ENCODE assay signal across 15 cellular contexts in genomic region chr4:146256328-146256727, GRCh38. TPM values are rescaled to one million over a fixed set of nuclear protein-coding genes. Genes with fewer than 3 reads are reported as not detected.
A peak's percentile ranks its signal among the peaks of the same experiment; 100 is the strongest.
DNase-seq lines count a peak whose midpoint lies in the region; ATAC-seq and TF ChIP-seq lines count a peak whose summit lies in the region.
"Had no signal": no experiment of that assay in that cellular context is flagged by ENCODE, and none has a peak within 500 bp of the region (broad histone marks: within the 10 kb centered on the region; RNA-seq: fewer than 3 reads in every experiment).

No MANE protein-coding gene starts in this region.

- H3K27me3 Mint-ChIP-seq in activated naive CD4-positive, alpha-beta T cell treated with anti-CD3 and anti-CD28 coated beads for 36 hours (ENCODE audit: low read depth): no peaks in the 10 kb centered on the region

- H3K4me1 Mint-ChIP-seq in activated naive CD4-positive, alpha-beta T cell treated with anti-CD3 and anti-CD28 coated beads for 36 hours (ENCODE audit: low read depth): no peaks in the 10 kb centered on the region
- H3K4me1 Mint-ChIP-seq: GM23338 had no signal

- POLR2A ChIA-PET in HEK293T (lab: Yijun Ruan, JAX): no interaction called here

- intact Hi-C loops in activated naive CD4-positive, alpha-beta T cell treated with anti-CD3 and anti-CD28 coated beads for 36 hours (cut with micrococcal nuclease): no loop called here
- intact Hi-C loops in body of pancreas (cut with DNase I): no loop called here

- no peak overlapping the region for H3K27ac Mint-ChIP-seq in activated naive CD4-positive, alpha-beta T cell treated with anti-CD3 and anti-CD28 coated beads for 36 hours
- H3K27ac Mint-ChIP-seq: CD8-positive, alpha-beta T cell; GM23338 had no signal

- H3K79me2 ChIP-seq in fibroblast of lung (ENCODE audit: control insufficient read depth, insufficient read depth, low read length): no peaks in the 10 kb centered on the region

- TF ChIP-seq CTCF in fibroblast of lung (conservative IDR thresholded peaks at IDR 0.05 in 1 of 2, IDR thresholded peaks at IDR 0.05 in 1 of 2; ENCODE audit: low read depth in 1 of 2, low read length in 2 of 2) (no peak), body of pancreas (IDR thresholded peaks at IDR 0.05) (no peak)

- H3K4me2 ChIP-seq in fibroblast of lung (ENCODE audit: extremely low read depth, insufficient read depth, low read length): peak overlapping the region; percentile 65
- peak overlapping the region; percentile 26 for H3K4me2 ChIP-seq in skeletal muscle satellite cell (ENCODE audit: low read length)
- H3K4me2 ChIP-seq: GM23338 had no signal

- ATAC-seq in body of pancreas: no peak
- ATAC-seq: CD8-positive, alpha-beta T cell; GM23338 had no signal

- H3K27me3 ChIP-seq in SJCRH30: no peaks in the 10 kb centered on the region
- no peaks in the 10 kb centered on the region for H3K27me3 ChIP-seq in fibroblast of lung (ENCODE audit: control insufficient read depth, insufficient read depth, low read length)
- no peaks in the 10 kb centered on the region for H3K27me3 ChIP-seq in skeletal muscle satellite cell (ENCODE audit: control insufficient read depth, insufficient read depth, low read length)
- no peaks in the 10 kb centered on the region for H3K27me3 ChIP-seq in body of pancreas
- H3K27me3 ChIP-seq: BE2C had no signal

- DNase-seq in ELR (ENCODE audit: low read depth) (peak; percentile 4), SJCRH30 (no peak), fibroblast of lung (ENCODE audit: low read depth in 2 of 2) (no peak), body of pancreas (no peak), HEK293T (ENCODE audit: extremely low spot score) (no peak)
- DNase-seq in activated naive CD4-positive, alpha-beta T cell treated with anti-CD3 and anti-CD28 coated beads for 36 hours: no peak
- DNase-seq: BE2C; CD8-positive, alpha-beta T cell; KBM-7; NCI-H1092; NCI-H774; SHP77 had no signal

- no peaks in the 10 kb centered on the region for H3K9me3 ChIP-seq in SJCRH30 (replicated peaks)
- no peaks in the 10 kb centered on the region for H3K9me3 ChIP-seq in fibroblast of lung (ENCODE audit: control insufficient read depth, insufficient read depth, low read depth, low read length)
- H3K9me3 ChIP-seq in skeletal muscle satellite cell (replicated peaks; ENCODE audit: low read length): no peaks in the 10 kb centered on the region
- H3K9me3 ChIP-seq in body of pancreas: no peaks in the 10 kb centered on the region
- H3K9me3 ChIP-seq: BE2C had no signal

- no peak for TF ChIP-seq POLR2A in body of pancreas (IDR thresholded peaks at IDR 0.05)

- H3K4me1 ChIP-seq in SJCRH30 (no peaks in the 10 kb centered on the region), fibroblast of lung (ENCODE audit: control insufficient read depth, extremely low read depth, insufficient read depth, low read length) (peaks cover 7% of the 10 kb centered on the region), skeletal muscle satellite cell (ENCODE audit: control insufficient read depth, insufficient read depth, low read length) (peaks cover 14% of the 10 kb centered on the region), body of pancreas (no peaks in the 10 kb centered on the region)
- H3K4me1 ChIP-seq: BE2C had no signal

- H3K27ac ChIP-seq in SJCRH30: peak overlapping the region; percentile 50; the same call in 1 of the 2 replicates
- H3K27ac ChIP-seq in fibroblast of lung (ENCODE audit: insufficient read depth, low read length): peak overlapping the region; percentile 28
- peak overlapping the region in 1 of 4 donors; percentile 3 for H3K27ac ChIP-seq in body of pancreas

- H3K9ac ChIP-seq in fibroblast of lung (ENCODE audit: insufficient read depth, low read length) (no peak overlapping the region), skeletal muscle satellite cell (ENCODE audit: low read depth, low read length) (no peak overlapping the region)

- H3K36me3 Mint-ChIP-seq in activated naive CD4-positive, alpha-beta T cell treated with anti-CD3 and anti-CD28 coated beads for 36 hours (ENCODE audit: low read depth): peaks cover 8% of the 10 kb centered on the region

- WGBS in body of pancreas, 2 donors: 52 to 56% methylated on average over 1 of the region's 1 CpG

- CTCF ChIA-PET in activated naive CD4-positive, alpha-beta T cell treated with anti-CD3 and anti-CD28 coated beads for 36 hours (lab: Charles Lee): no interaction called here
- CTCF ChIA-PET in HEK293T (lab: Yijun Ruan, JAX): no interaction called here

- H3K4me3 Mint-ChIP-seq in activated naive CD4-positive, alpha-beta T cell treated with anti-CD3 and anti-CD28 coated beads for 36 hours: no peak overlapping the region
- H3K4me3 Mint-ChIP-seq: CD8-positive, alpha-beta T cell; GM23338 had no signal

- no peaks in the 10 kb centered on the region for H4K20me1 ChIP-seq in fibroblast of lung (ENCODE audit: control insufficient read depth, extremely low read depth, insufficient read depth, low read length)

- H3K9me3 Mint-ChIP-seq in activated naive CD4-positive, alpha-beta T cell treated with anti-CD3 and anti-CD28 coated beads for 36 hours: no peaks in the 10 kb centered on the region
- H3K9me3 Mint-ChIP-seq: CD8-positive, alpha-beta T cell; GM23338 had no signal

- H3K36me3 ChIP-seq in SJCRH30 (no peaks in the 10 kb centered on the region), fibroblast of lung (ENCODE audit: control insufficient read depth, insufficient read depth, low read length) (no peaks in the 10 kb centered on the region), skeletal muscle satellite cell (ENCODE audit: insufficient read depth, low read length) (no peaks in the 10 kb centered on the region), body of pancreas (replicated peaks in 1 of 2; ENCODE audit: insufficient read depth in 1 of 2, low read depth in 2 of 2) (no peaks in the 10 kb centered on the region)
- H3K36me3 ChIP-seq: BE2C had no signal

- H2AFZ ChIP-seq in fibroblast of lung (ENCODE audit: low read length): no peak overlapping the region
- H2AFZ ChIP-seq: GM23338 had no signal

- H3K4me3 ChIP-seq in SJCRH30 (no peak overlapping the region), fibroblast of lung (replicated peaks in 1 of 4; ENCODE audit: control extremely low read depth in 1 of 4, insufficient read depth in 1 of 4, low read depth in 3 of 4, low read length in 4 of 4) (no peak overlapping the region), skeletal muscle satellite cell (ENCODE audit: low read length) (no peak overlapping the region), body of pancreas (no peak overlapping the region)
- H3K4me3 ChIP-seq: GM23338 had no signal

TF ChIP-seq in HEK293T, 16 proteins besides CTCF, POLR2A, EP300 and RAD21:
- TF ChIP-seq L3MBTL2 (conservative IDR thresholded peaks at IDR 0.05): no peak
- TF ChIP-seq ELF4 (IDR thresholded peaks at IDR 0.05): no peak
- TF ChIP-seq SP1 (IDR thresholded peaks at IDR 0.05): no peak
- TF ChIP-seq CTBP1 (IDR thresholded peaks at IDR 0.05; ENCODE audit: borderline replicate concordance): no peak

RNA-seq across cellular contexts. Expression of gene REELD1, which starts 42.0 kb away (rescaled TPM):
- not detected in 2 replicates for total RNA-seq in SJCRH30 (2014; rRNA removed; shearing (Covaris generic))
- total RNA-seq in fibroblast of lung (not detected in 2 replicates), body of pancreas (under 1 TPM in 1 of 2 donors, not detected in 1; 0.78 TPM)
- 0.02 TPM in 1 of 2 replicates, not detected in the other for polyA plus RNA-seq in fibroblast of lung
- not detected in 2 replicates for polyA plus RNA-seq in fibroblast of lung (2012)
- polyA minus RNA-seq in fibroblast of lung (ENCODE audit: low replicate concordance): not detected in 2 replicates
- under 0.01 TPM in 1 of 2 replicates, not detected in the other for total RNA-seq in skeletal muscle satellite cell (2012; rRNA removed)
- not detected for total RNA-seq in activated naive CD4-positive, alpha-beta T cell treated with anti-CD3 and anti-CD28 coated beads for 36 hours
- total RNA-seq: Daoy, GM23338 had no signal
